1 cellular context compared by ENCODE assay signal in genomic region chr1:116775116-116775752, GRCh38.
TF ChIP-seq lines count a peak whose summit lies in the region.

No MANE protein-coding gene starts in this region.

TF ChIP-seq in GM23338, 12 proteins besides CTCF, POLR2A, EP300 and RAD21:
- no peak for TF ChIP-seq EZH2 (IDR thresholded peaks at IDR 0.05; ENCODE audit: low read depth, unreplicated experiment)
TF ChIP-seq in GM23338: peak in this region for 0.
